1 cellular context compared by ENCODE assay signal in genomic region chr5:142769793-142770649, GRCh38.
TF ChIP-seq lines count a peak whose summit lies in the region.

ARHGAP26 (plus strand) TSS chr5:142770377; CDS start chr5:142770762, 385 bp downstream.

TF ChIP-seq in WTC11, 78 proteins besides CTCF, POLR2A, EP300 and RAD21 (continued from another document):
- TF ChIP-seq AFF4 (CRISPR knock-in tag; IDR thresholded peaks at IDR 0.05; ENCODE audit: borderline replicate concordance) (peak; percentile 47; the same call in 1 of the 2 replicates), HMGA2 (CRISPR knock-in tag; IDR thresholded peaks at IDR 0.05) (no peak), ELF4 (CRISPR knock-in tag; IDR thresholded peaks at IDR 0.05; ENCODE audit: low read depth) (no peak), NFYB (CRISPR knock-in tag; conservative IDR thresholded peaks at IDR 0.05; ENCODE audit: low read depth) (peak; percentile 76), ARID4B (CRISPR knock-in tag; IDR thresholded peaks at IDR 0.05; ENCODE audit: borderline replicate concordance) (no peak), ZNF121 (CRISPR knock-in tag; IDR thresholded peaks at IDR 0.05) (no peak), GABPB1 (CRISPR knock-in tag; IDR thresholded peaks at IDR 0.05) (peak; percentile 28; the same call in 1 of the 2 replicates), IRF1 (CRISPR knock-in tag; IDR thresholded peaks at IDR 0.05) (no peak), OVOL2 (CRISPR knock-in tag; IDR thresholded peaks at IDR 0.05; ENCODE audit: borderline replicate concordance) (no peak), NR3C1 (CRISPR knock-in tag; conservative IDR thresholded peaks at IDR 0.05; ENCODE audit: low read depth) (no peak; the same call in 1 of the 2 replicates), SMAD4 (CRISPR knock-in tag; IDR thresholded peaks at IDR 0.05) (no peak), ZNF232 (CRISPR knock-in tag; IDR thresholded peaks at IDR 0.05) (peak; percentile 12; the same call in 1 of the 2 replicates), ZMAT4 (CRISPR knock-in tag; IDR thresholded peaks at IDR 0.05) (no peak), KAT7 (CRISPR knock-in tag; IDR thresholded peaks at IDR 0.05; ENCODE audit: borderline replicate concordance) (peak; percentile 92; the same call in 1 of the 2 replicates), NR1H2 (CRISPR knock-in tag; IDR thresholded peaks at IDR 0.05) (no peak), ATF2 (CRISPR knock-in tag; IDR thresholded peaks at IDR 0.05; ENCODE audit: borderline replicate concordance, low read depth) (no peak), CREM (CRISPR knock-in tag; IDR thresholded peaks at IDR 0.05) (no peak), FOXJ3 (CRISPR knock-in tag; IDR thresholded peaks at IDR 0.05; ENCODE audit: borderline replicate concordance) (no peak), SMAD3 (CRISPR knock-in tag; IDR thresholded peaks at IDR 0.05; ENCODE audit: borderline replicate concordance) (0 out of 2 replicates have a peak, but pooled peaks have one; percentile 54), NR2C2 (CRISPR knock-in tag; IDR thresholded peaks at IDR 0.05) (no peak), ATF1 (CRISPR knock-in tag; IDR thresholded peaks at IDR 0.05) (no peak), GTF2I (CRISPR knock-in tag; conservative IDR thresholded peaks at IDR 0.05) (no peak), ESRRA (CRISPR knock-in tag; IDR thresholded peaks at IDR 0.05; ENCODE audit: borderline replicate concordance) (peak; percentile 54; the same call in 1 of the 2 replicates), TCF7 (CRISPR knock-in tag; IDR thresholded peaks at IDR 0.05; ENCODE audit: low read depth) (no peak), AR (CRISPR knock-in tag; IDR thresholded peaks at IDR 0.05) (no peak), ZNF281 (CRISPR knock-in tag; IDR thresholded peaks at IDR 0.05) (no peak), ZBTB21 (CRISPR knock-in tag; IDR thresholded peaks at IDR 0.05; ENCODE audit: borderline replicate concordance) (0 out of 2 replicates have a peak, but pooled peaks have one; percentile 58), ETV6 (CRISPR knock-in tag; IDR thresholded peaks at IDR 0.05) (0 out of 2 replicates have a peak, but pooled peaks have one; percentile 56)
